ENCODE assay signal across 2 cellular contexts in the genomic region with DNA sequence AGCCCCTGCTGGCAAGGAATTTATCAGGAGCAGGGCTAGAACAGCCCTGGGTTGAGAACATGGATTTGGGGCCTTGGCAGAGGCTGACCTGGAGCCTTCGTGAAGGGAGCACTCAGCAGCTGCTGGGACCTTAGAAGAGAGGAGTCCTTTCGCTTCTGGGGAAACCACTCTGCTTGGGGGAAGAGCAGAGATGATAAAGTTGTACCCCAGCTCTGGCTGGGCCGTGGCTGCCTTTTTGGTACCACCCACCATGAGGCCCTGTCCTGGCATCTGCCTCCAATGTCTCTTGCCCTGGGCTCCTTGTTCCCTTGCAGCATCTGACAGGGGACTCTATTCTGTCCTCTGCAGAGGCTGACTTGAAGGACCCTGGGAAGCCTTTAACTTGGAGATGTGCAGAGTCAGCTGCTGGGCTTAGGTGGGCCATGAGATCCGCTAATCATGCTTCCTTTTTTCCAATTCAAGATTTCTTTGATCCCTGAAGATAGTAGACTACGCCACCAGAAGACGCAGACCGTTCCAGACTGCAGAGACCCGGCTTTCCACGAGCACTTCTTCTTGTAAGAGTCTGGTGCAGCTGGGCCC.
TF ChIP-seq lines count a peak whose summit lies in the region.

No MANE protein-coding gene starts in this region.

TF ChIP-seq in SK-N-SH, 30 proteins besides CTCF, POLR2A, EP300 and RAD21:
- TF ChIP-seq, protein P1, sequence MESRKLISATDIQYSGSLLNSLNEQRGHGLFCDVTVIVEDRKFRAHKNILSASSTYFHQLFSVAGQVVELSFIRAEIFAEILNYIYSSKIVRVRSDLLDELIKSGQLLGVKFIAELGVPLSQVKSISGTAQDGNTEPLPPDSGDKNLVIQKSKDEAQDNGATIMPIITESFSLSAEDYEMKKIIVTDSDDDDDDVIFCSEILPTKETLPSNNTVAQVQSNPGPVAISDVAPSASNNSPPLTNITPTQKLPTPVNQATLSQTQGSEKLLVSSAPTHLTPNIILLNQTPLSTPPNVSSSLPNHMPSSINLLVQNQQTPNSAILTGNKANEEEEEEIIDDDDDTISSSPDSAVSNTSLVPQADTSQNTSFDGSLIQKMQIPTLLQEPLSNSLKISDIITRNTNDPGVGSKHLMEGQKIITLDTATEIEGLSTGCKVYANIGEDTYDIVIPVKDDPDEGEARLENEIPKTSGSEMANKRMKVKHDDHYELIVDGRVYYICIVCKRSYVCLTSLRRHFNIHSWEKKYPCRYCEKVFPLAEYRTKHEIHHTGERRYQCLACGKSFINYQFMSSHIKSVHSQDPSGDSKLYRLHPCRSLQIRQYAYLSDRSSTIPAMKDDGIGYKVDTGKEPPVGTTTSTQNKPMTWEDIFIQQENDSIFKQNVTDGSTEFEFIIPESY (IDR thresholded peaks at IDR 0.05; ENCODE audit: borderline replicate concordance, low read depth): no peak
- TF ChIP-seq GABPA (IDR thresholded peaks at IDR 0.05; ENCODE audit: low read depth) (no peak), YY1 (IDR thresholded peaks at IDR 0.05; ENCODE audit: low read depth) (no peak), RCOR1 (IDR thresholded peaks at IDR 0.05; ENCODE audit: low read length) (no peak), ELF1 (IDR thresholded peaks at IDR 0.05) (no peak), GATA2 (CRISPR knock-in tag; IDR thresholded peaks at IDR 0.05) (no peak), EZH2phosphoT487 (IDR thresholded peaks at IDR 0.05; ENCODE audit: borderline replicate concordance, low read depth) (no peak), RXRA (IDR thresholded peaks at IDR 0.05; ENCODE audit: borderline replicate concordance, low read depth) (no peak), NRF1 (IDR thresholded peaks at IDR 0.05; ENCODE audit: low read depth, low read length) (no peak), REST (IDR thresholded peaks at IDR 0.05; ENCODE audit: low read depth, low read length) (no peak), FOSL2 (IDR thresholded peaks at IDR 0.05; ENCODE audit: borderline replicate concordance, low read depth) (no peak), USF2 (IDR thresholded peaks at IDR 0.05; ENCODE audit: borderline replicate concordance, low read depth, low read length) (no peak), MEF2A (IDR thresholded peaks at IDR 0.05; ENCODE audit: borderline replicate concordance, low read depth) (no peak), NFIC (IDR thresholded peaks at IDR 0.05; ENCODE audit: borderline replicate concordance) (no peak)

TF ChIP-seq in SK-N-SH treated with all-trans-retinoic acid at 6 μM for 48 hours, 23 proteins besides CTCF, POLR2A, EP300 and RAD21 (continued from another document):
- TF ChIP-seq CREB5 (CRISPR knock-in tag; IDR thresholded peaks at IDR 0.05; ENCODE audit: low read depth): no peak
- TF ChIP-seq BACH2 (CRISPR knock-in tag; IDR thresholded peaks at IDR 0.05; ENCODE audit: borderline replicate concordance): no peak
- no peak for TF ChIP-seq PPARA (CRISPR knock-in tag; IDR thresholded peaks at IDR 0.05; ENCODE audit: borderline replicate concordance)
